14 cellular contexts compared by ENCODE assay signal in the genomic region with DNA sequence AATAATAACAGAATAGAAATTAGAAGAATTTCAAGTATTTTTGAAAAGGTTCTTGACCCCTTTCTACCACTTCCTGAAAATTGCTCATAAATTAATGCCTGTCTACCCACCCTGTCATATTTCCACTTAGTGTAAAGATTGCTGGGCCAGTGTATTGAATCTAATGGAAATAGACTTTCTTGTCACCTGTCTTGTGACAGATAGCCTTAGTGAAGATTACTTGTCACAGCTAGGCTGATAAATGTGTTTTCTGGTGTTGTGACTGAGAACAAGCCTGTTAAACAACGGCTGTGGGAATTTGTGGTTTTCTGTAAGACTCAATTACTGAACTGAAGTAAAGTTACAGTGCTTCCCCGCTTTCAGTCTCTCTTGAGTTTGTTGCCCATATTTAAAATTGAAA. TPM values are rescaled to one million over a fixed set of nuclear protein-coding genes. Genes with fewer than 3 reads are reported as not detected.
A peak's percentile ranks its signal among the peaks of the same experiment; 100 is the strongest.
DNase-seq lines count a peak whose midpoint lies in the region; ATAC-seq lines count a peak whose summit lies in the region.
"Had no signal": no experiment of that assay in that cellular context is flagged by ENCODE, and none has a peak within 500 bp of the region (broad histone marks: within the 10 kb centered on the region; RNA-seq: fewer than 3 reads in every experiment).

No MANE protein-coding gene starts in this region.

- intact Hi-C loops in left colon (cut with DNase I, micrococcal nuclease): no loop called here
- intact Hi-C loops in activated CD4-positive, alpha-beta T cell treated with anti-CD3 and anti-CD28 coated beads, Interleukin-2, amount 10 ng/mL, durations not matched to agents 24 days and 14 days (cut with micrococcal nuclease): no loop called here

- H3K27ac Mint-ChIP-seq in effector memory CD8-positive, alpha-beta T cell: no peak overlapping the region
- no peak overlapping the region for H3K27ac Mint-ChIP-seq in activated CD4-positive, alpha-beta T cell treated with anti-CD3 and anti-CD28 coated beads, Interleukin-2, amount 10 ng/mL, durations not matched to agents 24 days and 14 days
- no peak overlapping the region for H3K27ac Mint-ChIP-seq in immature natural killer cell
- H3K27ac Mint-ChIP-seq: GM23338 had no signal

- peaks cover 0 to 3% of the 10 kb centered on the region in 2 donors for H3K4me1 Mint-ChIP-seq in effector memory CD8-positive, alpha-beta T cell (ENCODE audit: low read depth in 2 of 2)
- H3K4me1 Mint-ChIP-seq in activated CD4-positive, alpha-beta T cell treated with anti-CD3 and anti-CD28 coated beads, Interleukin-2, amount 10 ng/mL, durations not matched to agents 24 days and 14 days: peaks cover 2% of the 10 kb centered on the region
- peaks cover 7 to 10% of the 10 kb centered on the region in 2 donors for H3K4me1 Mint-ChIP-seq in immature natural killer cell

- DNase-seq in dermis blood vessel endothelial cell: peak; percentile 21
- no peak for DNase-seq in left colon
- no peak for DNase-seq in effector memory CD8-positive, alpha-beta T cell
- DNase-seq in activated CD4-positive, alpha-beta T cell treated with anti-CD3 and anti-CD28 coated beads, Interleukin-2, amount 10 ng/mL, durations not matched to agents 24 days and 14 days: no peak
- no peak for DNase-seq in immature natural killer cell
- DNase-seq: activated CD4-positive, alpha-beta T cell treated with anti-CD3 and anti-CD28 coated beads for 1 hour; DMS53; foreskin keratinocyte; mesendoderm; stomach had no signal

- H3K27me3 Mint-ChIP-seq in effector memory CD8-positive, alpha-beta T cell: no peaks in the 10 kb centered on the region
- H3K27me3 Mint-ChIP-seq in activated CD4-positive, alpha-beta T cell treated with anti-CD3 and anti-CD28 coated beads, Interleukin-2, amount 10 ng/mL, durations not matched to agents 24 days and 14 days: no peaks in the 10 kb centered on the region
- H3K27me3 Mint-ChIP-seq in immature natural killer cell (ENCODE audit: low read depth in 3 of 3): no peaks in the 10 kb centered on the region

- no peak overlapping the region for H3K4me3 Mint-ChIP-seq in effector memory CD8-positive, alpha-beta T cell
- no peak overlapping the region for H3K4me3 Mint-ChIP-seq in activated CD4-positive, alpha-beta T cell treated with anti-CD3 and anti-CD28 coated beads, Interleukin-2, amount 10 ng/mL, durations not matched to agents 24 days and 14 days
- H3K4me3 Mint-ChIP-seq in immature natural killer cell: no peak overlapping the region
- H3K4me3 Mint-ChIP-seq: GM23338 had no signal

- no peaks in the 10 kb centered on the region for H3K9me3 Mint-ChIP-seq in effector memory CD8-positive, alpha-beta T cell
- no peaks in the 10 kb centered on the region for H3K9me3 Mint-ChIP-seq in activated CD4-positive, alpha-beta T cell treated with anti-CD3 and anti-CD28 coated beads, Interleukin-2, amount 10 ng/mL, durations not matched to agents 24 days and 14 days
- H3K9me3 Mint-ChIP-seq in immature natural killer cell: no peaks in the 10 kb centered on the region
- H3K9me3 Mint-ChIP-seq: GM23338 had no signal

- H3K36me3 Mint-ChIP-seq in effector memory CD8-positive, alpha-beta T cell (ENCODE audit: insufficient read depth): peaks cover 45% of the 10 kb centered on the region
- peaks cover 40% of the 10 kb centered on the region for H3K36me3 Mint-ChIP-seq in activated CD4-positive, alpha-beta T cell treated with anti-CD3 and anti-CD28 coated beads, Interleukin-2, amount 10 ng/mL, durations not matched to agents 24 days and 14 days (ENCODE audit: low read depth)
- peaks cover 28 to 43% (median 29%) of the 10 kb centered on the region in 3 donors for H3K36me3 Mint-ChIP-seq in immature natural killer cell

- peak; percentile 78 for ATAC-seq in GM18858 (IDR thresholded peaks at IDR 0.05; ENCODE audit: unreplicated experiment)
- peak; percentile 69 for ATAC-seq in GM21723 (IDR thresholded peaks at IDR 0.05; ENCODE audit: unreplicated experiment)
- ATAC-seq in HG03520 (IDR thresholded peaks at IDR 0.05; ENCODE audit: unreplicated experiment): peak; percentile 66
- ATAC-seq in left colon: no peak
- ATAC-seq in effector memory CD8-positive, alpha-beta T cell (replicated peaks): no peak
- ATAC-seq: foreskin keratinocyte, GM23338 had no signal

RNA-seq across cellular contexts. Expression of a gene that starts 37.0 kb away (rescaled TPM):
- total RNA-seq in dermis blood vessel endothelial cell (56.6 and 63.1 TPM in 2 replicates), left colon (10 to 100 TPM; 44.1 to 47.8 TPM)
- total RNA-seq in activated CD4-positive, alpha-beta T cell treated with anti-CD3 and anti-CD28 coated beads, Interleukin-2, amount 10 ng/mL, durations not matched to agents 24 days and 14 days: 57.1 and 57.7 TPM in 2 replicates
- 10 to 100 TPM; 23.4 to 47.0 (median 28.1) TPM for polyA plus RNA-seq in immature natural killer cell

Comparison
In these comparisons a context has a peak if more than half of its experiments do, and no peak if none do; other contexts are left out.
1. ATAC-seq: peak in GM18858 (single experiment), GM21723 (single experiment) and HG03520 (single experiment); none in left colon (single experiment) and effector memory CD8-positive, alpha-beta T cell (single experiment).